Comparison of ENCODE assay signal across 18 cellular contexts in the genomic region with DNA sequence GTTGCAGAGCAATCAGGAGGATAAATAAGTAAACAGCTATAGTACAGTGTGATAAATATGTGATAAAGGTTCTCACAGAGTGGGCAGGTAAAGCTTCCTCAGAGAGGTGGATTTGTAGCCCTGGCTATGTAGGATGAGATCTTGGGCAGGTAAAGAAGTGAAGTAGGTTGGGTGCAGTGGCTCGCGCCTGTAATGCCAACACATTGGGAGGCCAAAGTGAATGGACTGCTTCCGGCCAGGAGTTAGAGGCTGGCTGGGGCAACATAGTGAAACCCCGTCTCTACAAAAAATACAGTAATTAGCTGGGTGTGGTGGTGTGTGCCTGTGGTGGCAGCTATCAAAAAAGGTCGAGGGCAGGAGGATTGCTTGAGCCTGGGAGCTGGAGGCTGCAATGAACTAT.
"Had no signal": no experiment of that assay in that cellular context is flagged by ENCODE, and none has a peak within 500 bp of the region (broad histone marks: within the 10 kb centered on the region; RNA-seq: fewer than 3 reads in every experiment).

No MANE protein-coding gene starts in this region.

- H3K27ac ChIP-seq: SJSA1, SK-N-MC had no signal

- H3K27me3 ChIP-seq: SJSA1 had no signal

- DNase-seq: KBM-7, MV-4-11, NCI-H1048, NCI-H1105, NCI-H1417, NCI-H1436 treated with DMSO at 0.1 percent for 48 hours, NCI-H1694, NCI-H187 treated with DMSO at 0.1 percent for 48 hours, NCI-H2029 treated with DMSO at 0.1 percent for 48 hours, NCI-H2227 treated with DMSO at 0.1 percent for 48 hours, NCI-H524, NCI-H526 treated with DMSO at 0.1 percent for 48 hours, NCI-H748 treated with DMSO at 0.1 percent for 48 hours, Right ventricle myocardium superior, RPMI8226, SIG-M5 had no signal

- H3K4me3 ChIP-seq: SJSA1, SK-N-MC had no signal

- H3K4me1 ChIP-seq: SJSA1 had no signal

- H3K36me3 ChIP-seq: SJSA1 had no signal
